ENCODE assay signal across 1 cellular context in the genomic region with DNA sequence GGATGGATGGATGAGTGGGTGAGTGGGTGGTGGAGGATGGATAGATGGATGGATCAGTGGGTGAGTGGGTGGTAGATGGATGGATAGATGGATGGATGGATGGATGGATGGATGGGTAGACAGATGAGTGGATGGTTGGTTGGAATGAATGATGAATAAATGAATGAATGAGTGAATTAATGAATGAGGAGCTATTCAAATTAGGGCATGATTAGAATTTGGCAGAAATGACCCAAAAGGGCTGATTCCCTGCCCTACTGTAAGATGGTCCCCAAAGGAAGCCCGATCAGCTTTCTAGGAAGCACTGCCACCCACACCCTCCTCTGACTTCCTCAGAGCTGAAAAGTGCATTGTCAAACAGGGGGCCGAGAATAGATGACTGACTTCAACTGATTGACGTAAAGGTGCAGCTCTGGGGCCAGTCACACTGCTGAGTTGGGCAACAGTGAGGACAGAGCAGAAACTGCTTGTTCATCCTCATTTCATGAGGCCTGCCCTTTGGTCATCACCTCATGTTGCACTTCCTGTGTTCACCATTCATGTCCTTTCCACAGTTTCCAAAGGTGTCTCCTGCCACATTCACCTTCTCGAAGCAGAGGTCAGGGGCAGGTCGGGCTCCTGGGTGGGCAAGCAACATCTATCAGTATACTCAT.
A peak's percentile ranks its signal among the peaks of the same experiment; 100 is the strongest.
TF ChIP-seq lines count a peak whose summit lies in the region.

No MANE protein-coding gene starts in this region.

TF ChIP-seq in K562, 482 proteins besides CTCF, POLR2A, EP300 and RAD21 (continued from another document and continues in another):
- TF ChIP-seq, protein P1, sequence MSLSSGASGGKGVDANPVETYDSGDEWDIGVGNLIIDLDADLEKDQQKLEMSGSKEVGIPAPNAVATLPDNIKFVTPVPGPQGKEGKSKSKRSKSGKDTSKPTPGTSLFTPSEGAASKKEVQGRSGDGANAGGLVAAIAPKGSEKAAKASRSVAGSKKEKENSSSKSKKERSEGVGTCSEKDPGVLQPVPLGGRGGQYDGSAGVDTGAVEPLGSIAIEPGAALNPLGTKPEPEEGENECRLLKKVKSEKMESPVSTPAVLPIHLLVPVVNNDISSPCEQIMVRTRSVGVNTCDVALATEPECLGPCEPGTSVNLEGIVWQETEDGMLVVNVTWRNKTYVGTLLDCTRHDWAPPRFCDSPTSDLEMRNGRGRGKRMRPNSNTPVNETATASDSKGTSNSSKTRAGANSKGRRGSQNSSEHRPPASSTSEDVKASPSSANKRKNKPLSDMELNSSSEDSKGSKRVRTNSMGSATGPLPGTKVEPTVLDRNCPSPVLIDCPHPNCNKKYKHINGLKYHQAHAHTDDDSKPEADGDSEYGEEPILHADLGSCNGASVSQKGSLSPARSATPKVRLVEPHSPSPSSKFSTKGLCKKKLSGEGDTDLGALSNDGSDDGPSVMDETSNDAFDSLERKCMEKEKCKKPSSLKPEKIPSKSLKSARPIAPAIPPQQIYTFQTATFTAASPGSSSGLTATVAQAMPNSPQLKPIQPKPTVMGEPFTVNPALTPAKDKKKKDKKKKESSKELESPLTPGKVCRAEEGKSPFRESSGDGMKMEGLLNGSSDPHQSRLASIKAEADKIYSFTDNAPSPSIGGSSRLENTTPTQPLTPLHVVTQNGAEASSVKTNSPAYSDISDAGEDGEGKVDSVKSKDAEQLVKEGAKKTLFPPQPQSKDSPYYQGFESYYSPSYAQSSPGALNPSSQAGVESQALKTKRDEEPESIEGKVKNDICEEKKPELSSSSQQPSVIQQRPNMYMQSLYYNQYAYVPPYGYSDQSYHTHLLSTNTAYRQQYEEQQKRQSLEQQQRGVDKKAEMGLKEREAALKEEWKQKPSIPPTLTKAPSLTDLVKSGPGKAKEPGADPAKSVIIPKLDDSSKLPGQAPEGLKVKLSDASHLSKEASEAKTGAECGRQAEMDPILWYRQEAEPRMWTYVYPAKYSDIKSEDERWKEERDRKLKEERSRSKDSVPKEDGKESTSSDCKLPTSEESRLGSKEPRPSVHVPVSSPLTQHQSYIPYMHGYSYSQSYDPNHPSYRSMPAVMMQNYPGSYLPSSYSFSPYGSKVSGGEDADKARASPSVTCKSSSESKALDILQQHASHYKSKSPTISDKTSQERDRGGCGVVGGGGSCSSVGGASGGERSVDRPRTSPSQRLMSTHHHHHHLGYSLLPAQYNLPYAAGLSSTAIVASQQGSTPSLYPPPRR (CRISPR knock-in tag; IDR thresholded peaks at IDR 0.05; ENCODE audit: borderline replicate concordance) = no peak
- TF ChIP-seq ZNF311 (CRISPR knock-in tag; IDR thresholded peaks at IDR 0.05) (no peak), TEAD1 (CRISPR knock-in tag; IDR thresholded peaks at IDR 0.05) (no peak), NFATC3 (IDR thresholded peaks at IDR 0.05) (no peak), TGIF2 (CRISPR knock-in tag; IDR thresholded peaks at IDR 0.05) (no peak), FIP1L1 (IDR thresholded peaks at IDR 0.05; ENCODE audit: low read depth, low read length, poor library complexity, severe bottlenecking) (no peak), KLF16 (IDR thresholded peaks at IDR 0.05) (no peak), NR2C1 (IDR thresholded peaks at IDR 0.05) (no peak), NR2C1 (tag; IDR thresholded peaks at IDR 0.05) (peak; percentile 48), CREBBP (IDR thresholded peaks at IDR 0.05; ENCODE audit: low read depth, low read length) (no peak), DDX20 (tag; IDR thresholded peaks at IDR 0.05; ENCODE audit: low read depth) (no peak), HNRNPH1 (optimal IDR thresholded peaks at IDR 0.05; ENCODE audit: low read depth, low read length) (no peak), EP400 (IDR thresholded peaks at IDR 0.05) (no peak), MEIS2 (IDR thresholded peaks at IDR 0.05; ENCODE audit: partially characterized antibody) (peak; percentile 42), TEAD4 (IDR thresholded peaks at IDR 0.05; ENCODE audit: low read length) (no peak), TEAD4 (CRISPR knock-in tag; IDR thresholded peaks at IDR 0.05; ENCODE audit: borderline replicate concordance) (no peak), SNIP1 (IDR thresholded peaks at IDR 0.05; ENCODE audit: low read depth) (no peak), PRPF4 (IDR thresholded peaks at IDR 0.05; ENCODE audit: insufficient read depth, low read depth, low read length, poor library complexity, severe bottlenecking) (no peak), CTBP1 (IDR thresholded peaks at IDR 0.05; ENCODE audit: borderline replicate concordance) (peak; percentile 47; the same call in 1 of the 2 replicates), HNRNPUL1 (IDR thresholded peaks at IDR 0.05; ENCODE audit: low read length) (no peak)
- TF ChIP-seq, protein P2, sequence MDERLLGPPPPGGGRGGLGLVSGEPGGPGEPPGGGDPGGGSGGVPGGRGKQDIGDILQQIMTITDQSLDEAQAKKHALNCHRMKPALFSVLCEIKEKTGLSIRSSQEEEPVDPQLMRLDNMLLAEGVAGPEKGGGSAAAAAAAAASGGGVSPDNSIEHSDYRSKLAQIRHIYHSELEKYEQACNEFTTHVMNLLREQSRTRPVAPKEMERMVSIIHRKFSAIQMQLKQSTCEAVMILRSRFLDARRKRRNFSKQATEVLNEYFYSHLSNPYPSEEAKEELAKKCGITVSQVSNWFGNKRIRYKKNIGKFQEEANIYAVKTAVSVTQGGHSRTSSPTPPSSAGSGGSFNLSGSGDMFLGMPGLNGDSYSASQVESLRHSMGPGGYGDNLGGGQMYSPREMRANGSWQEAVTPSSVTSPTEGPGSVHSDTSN (CRISPR knock-in tag; IDR thresholded peaks at IDR 0.05; ENCODE audit: low read depth) = no peak
- TF ChIP-seq, protein P2 (tag; conservative IDR thresholded peaks at IDR 0.05; ENCODE audit: low read depth) = peak; percentile 48; the same call in 1 of the 2 replicates
- TF ChIP-seq, protein P3, sequence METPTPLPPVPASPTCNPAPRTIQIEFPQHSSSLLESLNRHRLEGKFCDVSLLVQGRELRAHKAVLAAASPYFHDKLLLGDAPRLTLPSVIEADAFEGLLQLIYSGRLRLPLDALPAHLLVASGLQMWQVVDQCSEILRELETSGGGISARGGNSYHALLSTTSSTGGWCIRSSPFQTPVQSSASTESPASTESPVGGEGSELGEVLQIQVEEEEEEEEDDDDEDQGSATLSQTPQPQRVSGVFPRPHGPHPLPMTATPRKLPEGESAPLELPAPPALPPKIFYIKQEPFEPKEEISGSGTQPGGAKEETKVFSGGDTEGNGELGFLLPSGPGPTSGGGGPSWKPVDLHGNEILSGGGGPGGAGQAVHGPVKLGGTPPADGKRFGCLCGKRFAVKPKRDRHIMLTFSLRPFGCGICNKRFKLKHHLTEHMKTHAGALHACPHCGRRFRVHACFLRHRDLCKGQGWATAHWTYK (CRISPR knock-in tag; IDR thresholded peaks at IDR 0.05) = no peak
- TF ChIP-seq, protein P4, sequence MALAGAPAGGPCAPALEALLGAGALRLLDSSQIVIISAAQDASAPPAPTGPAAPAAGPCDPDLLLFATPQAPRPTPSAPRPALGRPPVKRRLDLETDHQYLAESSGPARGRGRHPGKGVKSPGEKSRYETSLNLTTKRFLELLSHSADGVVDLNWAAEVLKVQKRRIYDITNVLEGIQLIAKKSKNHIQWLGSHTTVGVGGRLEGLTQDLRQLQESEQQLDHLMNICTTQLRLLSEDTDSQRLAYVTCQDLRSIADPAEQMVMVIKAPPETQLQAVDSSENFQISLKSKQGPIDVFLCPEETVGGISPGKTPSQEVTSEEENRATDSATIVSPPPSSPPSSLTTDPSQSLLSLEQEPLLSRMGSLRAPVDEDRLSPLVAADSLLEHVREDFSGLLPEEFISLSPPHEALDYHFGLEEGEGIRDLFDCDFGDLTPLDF (CRISPR knock-in tag; IDR thresholded peaks at IDR 0.05) = no peak
- TF ChIP-seq, protein P5, sequence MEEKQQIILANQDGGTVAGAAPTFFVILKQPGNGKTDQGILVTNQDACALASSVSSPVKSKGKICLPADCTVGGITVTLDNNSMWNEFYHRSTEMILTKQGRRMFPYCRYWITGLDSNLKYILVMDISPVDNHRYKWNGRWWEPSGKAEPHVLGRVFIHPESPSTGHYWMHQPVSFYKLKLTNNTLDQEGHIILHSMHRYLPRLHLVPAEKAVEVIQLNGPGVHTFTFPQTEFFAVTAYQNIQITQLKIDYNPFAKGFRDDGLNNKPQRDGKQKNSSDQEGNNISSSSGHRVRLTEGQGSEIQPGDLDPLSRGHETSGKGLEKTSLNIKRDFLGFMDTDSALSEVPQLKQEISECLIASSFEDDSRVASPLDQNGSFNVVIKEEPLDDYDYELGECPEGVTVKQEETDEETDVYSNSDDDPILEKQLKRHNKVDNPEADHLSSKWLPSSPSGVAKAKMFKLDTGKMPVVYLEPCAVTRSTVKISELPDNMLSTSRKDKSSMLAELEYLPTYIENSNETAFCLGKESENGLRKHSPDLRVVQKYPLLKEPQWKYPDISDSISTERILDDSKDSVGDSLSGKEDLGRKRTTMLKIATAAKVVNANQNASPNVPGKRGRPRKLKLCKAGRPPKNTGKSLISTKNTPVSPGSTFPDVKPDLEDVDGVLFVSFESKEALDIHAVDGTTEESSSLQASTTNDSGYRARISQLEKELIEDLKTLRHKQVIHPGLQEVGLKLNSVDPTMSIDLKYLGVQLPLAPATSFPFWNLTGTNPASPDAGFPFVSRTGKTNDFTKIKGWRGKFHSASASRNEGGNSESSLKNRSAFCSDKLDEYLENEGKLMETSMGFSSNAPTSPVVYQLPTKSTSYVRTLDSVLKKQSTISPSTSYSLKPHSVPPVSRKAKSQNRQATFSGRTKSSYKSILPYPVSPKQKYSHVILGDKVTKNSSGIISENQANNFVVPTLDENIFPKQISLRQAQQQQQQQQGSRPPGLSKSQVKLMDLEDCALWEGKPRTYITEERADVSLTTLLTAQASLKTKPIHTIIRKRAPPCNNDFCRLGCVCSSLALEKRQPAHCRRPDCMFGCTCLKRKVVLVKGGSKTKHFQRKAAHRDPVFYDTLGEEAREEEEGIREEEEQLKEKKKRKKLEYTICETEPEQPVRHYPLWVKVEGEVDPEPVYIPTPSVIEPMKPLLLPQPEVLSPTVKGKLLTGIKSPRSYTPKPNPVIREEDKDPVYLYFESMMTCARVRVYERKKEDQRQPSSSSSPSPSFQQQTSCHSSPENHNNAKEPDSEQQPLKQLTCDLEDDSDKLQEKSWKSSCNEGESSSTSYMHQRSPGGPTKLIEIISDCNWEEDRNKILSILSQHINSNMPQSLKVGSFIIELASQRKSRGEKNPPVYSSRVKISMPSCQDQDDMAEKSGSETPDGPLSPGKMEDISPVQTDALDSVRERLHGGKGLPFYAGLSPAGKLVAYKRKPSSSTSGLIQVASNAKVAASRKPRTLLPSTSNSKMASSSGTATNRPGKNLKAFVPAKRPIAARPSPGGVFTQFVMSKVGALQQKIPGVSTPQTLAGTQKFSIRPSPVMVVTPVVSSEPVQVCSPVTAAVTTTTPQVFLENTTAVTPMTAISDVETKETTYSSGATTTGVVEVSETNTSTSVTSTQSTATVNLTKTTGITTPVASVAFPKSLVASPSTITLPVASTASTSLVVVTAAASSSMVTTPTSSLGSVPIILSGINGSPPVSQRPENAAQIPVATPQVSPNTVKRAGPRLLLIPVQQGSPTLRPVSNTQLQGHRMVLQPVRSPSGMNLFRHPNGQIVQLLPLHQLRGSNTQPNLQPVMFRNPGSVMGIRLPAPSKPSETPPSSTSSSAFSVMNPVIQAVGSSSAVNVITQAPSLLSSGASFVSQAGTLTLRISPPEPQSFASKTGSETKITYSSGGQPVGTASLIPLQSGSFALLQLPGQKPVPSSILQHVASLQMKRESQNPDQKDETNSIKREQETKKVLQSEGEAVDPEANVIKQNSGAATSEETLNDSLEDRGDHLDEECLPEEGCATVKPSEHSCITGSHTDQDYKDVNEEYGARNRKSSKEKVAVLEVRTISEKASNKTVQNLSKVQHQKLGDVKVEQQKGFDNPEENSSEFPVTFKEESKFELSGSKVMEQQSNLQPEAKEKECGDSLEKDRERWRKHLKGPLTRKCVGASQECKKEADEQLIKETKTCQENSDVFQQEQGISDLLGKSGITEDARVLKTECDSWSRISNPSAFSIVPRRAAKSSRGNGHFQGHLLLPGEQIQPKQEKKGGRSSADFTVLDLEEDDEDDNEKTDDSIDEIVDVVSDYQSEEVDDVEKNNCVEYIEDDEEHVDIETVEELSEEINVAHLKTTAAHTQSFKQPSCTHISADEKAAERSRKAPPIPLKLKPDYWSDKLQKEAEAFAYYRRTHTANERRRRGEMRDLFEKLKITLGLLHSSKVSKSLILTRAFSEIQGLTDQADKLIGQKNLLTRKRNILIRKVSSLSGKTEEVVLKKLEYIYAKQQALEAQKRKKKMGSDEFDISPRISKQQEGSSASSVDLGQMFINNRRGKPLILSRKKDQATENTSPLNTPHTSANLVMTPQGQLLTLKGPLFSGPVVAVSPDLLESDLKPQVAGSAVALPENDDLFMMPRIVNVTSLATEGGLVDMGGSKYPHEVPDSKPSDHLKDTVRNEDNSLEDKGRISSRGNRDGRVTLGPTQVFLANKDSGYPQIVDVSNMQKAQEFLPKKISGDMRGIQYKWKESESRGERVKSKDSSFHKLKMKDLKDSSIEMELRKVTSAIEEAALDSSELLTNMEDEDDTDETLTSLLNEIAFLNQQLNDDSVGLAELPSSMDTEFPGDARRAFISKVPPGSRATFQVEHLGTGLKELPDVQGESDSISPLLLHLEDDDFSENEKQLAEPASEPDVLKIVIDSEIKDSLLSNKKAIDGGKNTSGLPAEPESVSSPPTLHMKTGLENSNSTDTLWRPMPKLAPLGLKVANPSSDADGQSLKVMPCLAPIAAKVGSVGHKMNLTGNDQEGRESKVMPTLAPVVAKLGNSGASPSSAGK (IDR thresholded peaks at IDR 0.05) = peak; percentile 44
- TF ChIP-seq, protein P6, sequence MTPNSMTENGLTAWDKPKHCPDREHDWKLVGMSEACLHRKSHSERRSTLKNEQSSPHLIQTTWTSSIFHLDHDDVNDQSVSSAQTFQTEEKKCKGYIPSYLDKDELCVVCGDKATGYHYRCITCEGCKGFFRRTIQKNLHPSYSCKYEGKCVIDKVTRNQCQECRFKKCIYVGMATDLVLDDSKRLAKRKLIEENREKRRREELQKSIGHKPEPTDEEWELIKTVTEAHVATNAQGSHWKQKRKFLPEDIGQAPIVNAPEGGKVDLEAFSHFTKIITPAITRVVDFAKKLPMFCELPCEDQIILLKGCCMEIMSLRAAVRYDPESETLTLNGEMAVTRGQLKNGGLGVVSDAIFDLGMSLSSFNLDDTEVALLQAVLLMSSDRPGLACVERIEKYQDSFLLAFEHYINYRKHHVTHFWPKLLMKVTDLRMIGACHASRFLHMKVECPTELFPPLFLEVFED (CRISPR knock-in tag; conservative IDR thresholded peaks at IDR 0.05) = no peak
- TF ChIP-seq, protein P7, sequence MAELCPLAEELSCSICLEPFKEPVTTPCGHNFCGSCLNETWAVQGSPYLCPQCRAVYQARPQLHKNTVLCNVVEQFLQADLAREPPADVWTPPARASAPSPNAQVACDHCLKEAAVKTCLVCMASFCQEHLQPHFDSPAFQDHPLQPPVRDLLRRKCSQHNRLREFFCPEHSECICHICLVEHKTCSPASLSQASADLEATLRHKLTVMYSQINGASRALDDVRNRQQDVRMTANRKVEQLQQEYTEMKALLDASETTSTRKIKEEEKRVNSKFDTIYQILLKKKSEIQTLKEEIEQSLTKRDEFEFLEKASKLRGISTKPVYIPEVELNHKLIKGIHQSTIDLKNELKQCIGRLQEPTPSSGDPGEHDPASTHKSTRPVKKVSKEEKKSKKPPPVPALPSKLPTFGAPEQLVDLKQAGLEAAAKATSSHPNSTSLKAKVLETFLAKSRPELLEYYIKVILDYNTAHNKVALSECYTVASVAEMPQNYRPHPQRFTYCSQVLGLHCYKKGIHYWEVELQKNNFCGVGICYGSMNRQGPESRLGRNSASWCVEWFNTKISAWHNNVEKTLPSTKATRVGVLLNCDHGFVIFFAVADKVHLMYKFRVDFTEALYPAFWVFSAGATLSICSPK (IDR thresholded peaks at IDR 0.05; ENCODE audit: borderline replicate concordance) = no peak
